22 cellular contexts compared by ENCODE assay signal in genomic region chr10:97150616-97151015, GRCh38. TPM values are rescaled to one million over a fixed set of nuclear protein-coding genes. Genes with fewer than 3 reads are reported as not detected.
A peak's percentile ranks its signal among the peaks of the same experiment; 100 is the strongest.
DNase-seq lines count a peak whose midpoint lies in the region; ATAC-seq, FAIRE-seq and TF ChIP-seq lines count a peak whose summit lies in the region.
"Had no signal": no experiment of that assay in that cellular context is flagged by ENCODE, and none has a peak within 500 bp of the region (broad histone marks: within the 10 kb centered on the region; RNA-seq: fewer than 3 reads in every experiment).

No MANE protein-coding gene starts in this region.

- TF ChIP-seq RAD21 in HepG2 (CRISPR knock-in tag; IDR thresholded peaks at IDR 0.05) = no peak

- DNase-seq in HepG2 (ENCODE audit: low spot score) = no peak
- DNase-seq in right lobe of liver = no peak
- DNase-seq in kidney = peak; percentile 37
- DNase-seq in neural progenitor cell (ENCODE audit: low spot score) = no peak
- peak; percentile 36 for DNase-seq in upper lobe of right lung
- DNase-seq in stimulated activated CD4-positive, alpha-beta T cell treated with anti-CD3 and anti-CD28 coated beads, Interleukin-2, amount 100 ng/mL, for 24 hours = no peak
- no peak for DNase-seq in superior temporal gyrus (ENCODE audit: extremely low spot score)
- DNase-seq: CD8-positive, alpha-beta T cell; COR-L47; DMS153; DMS79 treated with DMSO at 0.1 percent for 48 hours; EL; GOT3 had no signal

- H3K9ac ChIP-seq in HepG2 (ENCODE audit: insufficient read depth, low read depth, low read length) (no peak overlapping the region), kidney (ENCODE audit: low read length in 2 of 2) (no peak overlapping the region), neural progenitor cell (no peak overlapping the region)

- peaks cover 54% of the 10 kb centered on the region for H3K4me1 Mint-ChIP-seq in neural progenitor cell
- H3K4me1 Mint-ChIP-seq: B cell, CD14-positive monocyte had no signal

- peaks cover 55% of the 10 kb centered on the region for H3K27me3 Mint-ChIP-seq in neural progenitor cell (ENCODE audit: insufficient read depth, low read depth)

- no peak for TF ChIP-seq EP300 in HepG2 (IDR thresholded peaks at IDR 0.05; ENCODE audit: low read depth in 2 of 2, low read length in 2 of 2)
- TF ChIP-seq EP300 in HepG2 (CRISPR knock-in tag; IDR thresholded peaks at IDR 0.05; ENCODE audit: borderline replicate concordance) = no peak

- H4K20me1 ChIP-seq in HepG2 (ENCODE audit: insufficient read depth, low read length) (no peaks in the 10 kb centered on the region), neural progenitor cell (ENCODE audit: low read depth) (peaks cover 21% of the 10 kb centered on the region)

- no TSS peak for BruUV-seq in HepG2 (replicated peaks; lab: Mats Ljungman, UMichigan)

- peak overlapping the region; percentile 74 for H3K27ac Mint-ChIP-seq in neural progenitor cell
- H3K27ac Mint-ChIP-seq: B cell; CD8-positive, alpha-beta T cell had no signal

- TF ChIP-seq CTCF in HepG2 (CRISPR knock-in tag; IDR thresholded peaks at IDR 0.05) (no peak), right lobe of liver (IDR thresholded peaks at IDR 0.05) (no peak), kidney (IDR thresholded peaks at IDR 0.05; ENCODE audit: borderline replicate concordance, extremely low read depth, insufficient read depth) (no peak), neural progenitor cell (IDR thresholded peaks at IDR 0.05) (no peak), upper lobe of right lung (IDR thresholded peaks at IDR 0.05) (no peak)

- intact Hi-C loops in HepG2 (cut with micrococcal nuclease; ENCODE audit: unreplicated experiment) (no loop called here), right lobe of liver (cut with DNase I) (no loop called here), kidney (cut with DNase I) (no loop called here), upper lobe of right lung (cut with DNase I) (no loop called here)

- TF ChIP-seq POLR2A in HepG2 (IDR thresholded peaks at IDR 0.05; ENCODE audit: insufficient read depth in 1 of 2, low read depth in 2 of 2, low read length in 2 of 2) = no peak
- no peak for TF ChIP-seq POLR2A in right lobe of liver (IDR thresholded peaks at IDR 0.05)

- H3K36me3 ChIP-seq in HepG2 (replicated peaks in 1 of 2; ENCODE audit: control insufficient read depth in 1 of 2, insufficient read depth in 2 of 2, low read length in 2 of 2) = no peaks in the 10 kb centered on the region
- no peaks in the 10 kb centered on the region for H3K36me3 ChIP-seq in right lobe of liver
- H3K36me3 ChIP-seq in kidney (ENCODE audit: control insufficient read depth in 1 of 2, insufficient read depth in 2 of 2, low read length in 2 of 2) = no peaks in the 10 kb centered on the region
- no peaks in the 10 kb centered on the region for H3K36me3 ChIP-seq in neural progenitor cell
- no peaks in the 10 kb centered on the region for H3K36me3 ChIP-seq in upper lobe of right lung
- H3K36me3 ChIP-seq: HAP-1 had no signal

- CTCF ChIA-PET in HepG2 (lab: Yijun Ruan, JAX; ENCODE audit: low intra/inter-chr PET ratio, low total read pairs) = no interaction called here

- H2AFZ ChIP-seq in HepG2 (ENCODE audit: low read length) (no peak overlapping the region), neural progenitor cell (replicated peaks) (no peak overlapping the region)

- H3K4me2 ChIP-seq in HepG2 (ENCODE audit: low read depth, low read length) (no peak overlapping the region), neural progenitor cell (peak overlapping the region; percentile 73)

- POLR2A ChIA-PET in HepG2 (lab: Yijun Ruan, JAX) = interaction anchor here (1.2 kb wide), 1 partner anchor 11 kb away, joined by 5 read pairs; no protein-coding TSS in a partner anchor

- ATAC-seq in HepG2 (no peak), right lobe of liver (no peak), upper lobe of right lung (no peak), GM21737 (IDR thresholded peaks at IDR 0.05; ENCODE audit: unreplicated experiment) (no peak)
- ATAC-seq: CD8-positive, alpha-beta T cell had no signal

- no peaks in the 10 kb centered on the region for H3K79me2 ChIP-seq in HepG2 (ENCODE audit: insufficient read depth, low read length)
- H3K79me2 ChIP-seq in neural progenitor cell (ENCODE audit: low read depth) = no peaks in the 10 kb centered on the region

- peaks cover 2% of the 10 kb centered on the region for H3K9me3 Mint-ChIP-seq in neural progenitor cell
- H3K9me3 Mint-ChIP-seq: CD14-positive monocyte; CD8-positive, alpha-beta T cell had no signal

- in situ Hi-C loops in HepG2 (cut with HindIII; ENCODE audit: extremely low pct_ligation_motif_present, low pct_unique_long_range_greater_than_20kb) = no loop called here

- H3K9me3 ChIP-seq in HepG2 (ENCODE audit: low read length) (no peaks in the 10 kb centered on the region), right lobe of liver (no peaks in the 10 kb centered on the region), kidney (ENCODE audit: control insufficient read depth in 1 of 2, low read length in 2 of 2) (no peaks in the 10 kb centered on the region), neural progenitor cell (ENCODE audit: low read depth) (no peaks in the 10 kb centered on the region), upper lobe of right lung (no peaks in the 10 kb centered on the region)
- H3K9me3 ChIP-seq: HAP-1 had no signal

- H3K27me3 ChIP-seq in HepG2 (ENCODE audit: control insufficient read depth in 1 of 2, insufficient read depth in 2 of 2, low read length in 2 of 2) (no peaks in the 10 kb centered on the region), right lobe of liver (no peaks in the 10 kb centered on the region), neural progenitor cell (no peaks in the 10 kb centered on the region), upper lobe of right lung (no peaks in the 10 kb centered on the region)

- H3K4me3 Mint-ChIP-seq in neural progenitor cell = peak overlapping the region; percentile 49
- H3K4me3 Mint-ChIP-seq: B cell; CD14-positive monocyte; CD8-positive, alpha-beta T cell had no signal

- FAIRE-seq in HepG2 (lab: Jason Lieb, UNC) (no peak), kidney (lab: Jason Lieb, UNC) (no peak)
- FAIRE-seq: A204.1, D721Med, G401.6, GM12891 had no signal

- H3F3A ChIP-seq in neural progenitor cell (ENCODE audit: low read depth) = peaks cover 27% of the 10 kb centered on the region

- H3K4me1 ChIP-seq in HepG2 (ENCODE audit: insufficient read depth, low read length) (peaks cover 40% of the 10 kb centered on the region), right lobe of liver (no peaks in the 10 kb centered on the region), kidney (ENCODE audit: control insufficient read depth in 1 of 2, insufficient read depth in 1 of 2, low read depth in 1 of 2, low read length in 2 of 2) (no peaks in the 10 kb centered on the region), neural progenitor cell (peaks cover 26% of the 10 kb centered on the region), upper lobe of right lung (no peaks in the 10 kb centered on the region)
- H3K4me1 ChIP-seq: HAP-1 had no signal

- H3K36me3 Mint-ChIP-seq in neural progenitor cell = no peaks in the 10 kb centered on the region
- H3K36me3 Mint-ChIP-seq: CD14-positive monocyte; CD8-positive, alpha-beta T cell had no signal

- no peak overlapping the region for H3K4me3 ChIP-seq in HepG2 (replicated peaks in 1 of 3; ENCODE audit: insufficient read depth in 1 of 3, low read depth in 2 of 3, low read length in 3 of 3)
- H3K4me3 ChIP-seq in right lobe of liver = no peak overlapping the region
- no peak overlapping the region for H3K4me3 ChIP-seq in kidney (ENCODE audit: low read length in 2 of 2)
- no peak overlapping the region for H3K4me3 ChIP-seq in neural progenitor cell
- H3K4me3 ChIP-seq in upper lobe of right lung = no peak overlapping the region
- H3K4me3 ChIP-seq: HAP-1 had no signal

- H3K27ac ChIP-seq in HepG2 (ENCODE audit: extremely low read length, insufficient read depth, low read length) (no peak overlapping the region), right lobe of liver (no peak overlapping the region), kidney (ENCODE audit: low read depth in 2 of 2, low read length in 2 of 2) (no peak overlapping the region), neural progenitor cell (peak overlapping the region; percentile 3), upper lobe of right lung (no peak overlapping the region)

- 28% methylated on average over 8 of the region's 8 CpGs for WGBS in HepG2 (ENCODE audit: low lambda C conversion rate)
- no CpG with 5 or more reads among the region's 8 CpGs for WGBS in right lobe of liver (ENCODE audit: insufficient coverage, low coverage, low lambda C conversion rate, missing lambda C conversion rate)

TF ChIP-seq in HepG2, 621 proteins besides CTCF, POLR2A, EP300 and RAD21:
- peak; percentile 54; the same call in 1 of the 2 replicates for TF ChIP-seq ZNF12 (CRISPR knock-in tag; IDR thresholded peaks at IDR 0.05)
- no peak for TF ChIP-seq WIZ (CRISPR knock-in tag; IDR thresholded peaks at IDR 0.05)

RNA-seq across cellular contexts. Expression of gene SLIT1, which starts 35.1 kb away (rescaled TPM):
- total RNA-seq in HepG2 (2016; rRNA removed; fragmentation: Illumina TruSeq; extraction: Trizol) = 0.07 and 0.33 TPM in 2 replicates
- 0.09 TPM in 1 of 2 replicates, not detected in the other for total RNA-seq in HepG2 (2016; cell fraction: cytosol; rRNA removed; fragmentation: Illumina TruSeq; extraction: Trizol; ENCODE audit: low read depth)
- 0.03 and 0.06 TPM in 2 replicates for total RNA-seq in HepG2 (2016; cell fraction: insoluble cytoplasmic fraction; rRNA removed; fragmentation: Illumina TruSeq; extraction: Trizol)
- 0.07 and 0.09 TPM in 2 replicates for total RNA-seq in HepG2 (2016; cell fraction: membrane; rRNA removed; fragmentation: Illumina TruSeq; extraction: Trizol)
- total RNA-seq in HepG2 (2016; cell fraction: nucleus; rRNA removed; fragmentation: Illumina TruSeq; extraction: Trizol) = 0.43 and 0.72 TPM in 2 replicates
- 0.09 and 0.22 TPM in 2 replicates for polyA plus RNA-seq in HepG2 (2011; rRNA removed)
- polyA plus RNA-seq in HepG2 (2011; cell fraction: cytosol; rRNA removed) = 0.05 TPM in 2 replicates
- polyA plus RNA-seq in HepG2 (2011; cell fraction: nucleus; rRNA removed) = 0.52 and 0.96 TPM in 2 replicates
- polyA plus RNA-seq in HepG2 (2012) = 0.17 and 0.23 TPM in 2 replicates
- polyA plus RNA-seq in HepG2 (2016; cell fraction: cytosol; fragmentation: Illumina TruSeq; extraction: Trizol; ENCODE audit: low read depth) = 0.12 TPM in 1 of 2 replicates, not detected in the other
- polyA plus RNA-seq in HepG2 (2016; cell fraction: insoluble cytoplasmic fraction; fragmentation: Illumina TruSeq; extraction: Trizol; ENCODE audit: low read depth) = 0.17 TPM in 1 of 2 replicates, not detected in the other
- polyA plus RNA-seq in HepG2 (2016; cell fraction: membrane; fragmentation: Illumina TruSeq; extraction: Trizol; ENCODE audit: low read depth) = 0.05 TPM in 1 of 2 replicates, not detected in the other
- polyA plus RNA-seq in HepG2 (2016; cell fraction: nucleus; fragmentation: Illumina TruSeq; extraction: Trizol; ENCODE audit: insufficient read depth, low read depth) = 0.11 TPM in 1 of 2 replicates, not detected in the other
- 0.05 and 2.2 TPM in 2 replicates for polyA minus RNA-seq in HepG2 (2011; rRNA and poly(A)+ RNA removed; ENCODE audit: low replicate concordance)
- 0.59 TPM in 1 of 2 replicates, not detected in the other for polyA minus RNA-seq in HepG2 (2011; cell fraction: cytosol; rRNA and poly(A)+ RNA removed)
- polyA minus RNA-seq in HepG2 (2011; cell fraction: nucleus; rRNA and poly(A)+ RNA removed) = 1.6 and 1.8 TPM in 2 replicates
- total RNA-seq in right lobe of liver = under 1 TPM in 5 of 6 experiments, not detected in 1; 0.04 to 0.29 (median 0.12) TPM
- 0.35 TPM for total RNA-seq in kidney
- 0.06 TPM for polyA plus RNA-seq in kidney (ENCODE audit: insufficient read depth, low read depth, low replicate concordance)
- total RNA-seq in neural progenitor cell (ENCODE audit: low replicate concordance) = 0.74 and 0.92 TPM in 2 replicates
- 0.23 TPM for total RNA-seq in upper lobe of right lung
- total RNA-seq: HT1080 had no signal

Comparison
In these comparisons a context has a peak if more than half of its experiments do, and no peak if none do; other contexts are left out.
1. DNase-seq: peak in kidney (single experiment) and upper lobe of right lung (single experiment); none in HepG2 (single experiment), right lobe of liver (0 of 3), neural progenitor cell (single experiment), stimulated activated CD4-positive, alpha-beta T cell treated with anti-CD3 and anti-CD28 coated beads, Interleukin-2, amount 100 ng/mL, for 24 hours (0 of 2) and superior temporal gyrus (single experiment).